Comparison of ENCODE assay signal across 1 cellular context in the genomic region with DNA sequence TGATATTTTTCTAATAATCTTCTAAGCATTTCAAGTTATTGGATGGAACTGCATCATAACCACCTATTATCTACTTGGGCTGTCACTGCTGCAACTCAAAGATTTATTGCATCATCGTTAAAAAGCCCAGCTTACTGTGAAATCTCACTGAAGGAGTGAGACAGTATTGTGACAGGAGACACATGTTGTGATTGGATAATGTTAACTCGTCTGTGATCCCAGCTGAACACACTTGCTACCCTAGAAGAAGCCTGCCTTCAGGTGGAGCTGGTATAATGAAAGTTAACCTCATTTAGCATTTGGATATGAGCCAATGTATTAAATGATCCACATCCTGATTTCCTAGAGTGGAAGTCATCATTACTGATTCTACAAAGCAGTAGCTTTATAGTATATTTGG.
TF ChIP-seq lines count a peak whose summit lies in the region.

No MANE protein-coding gene starts in this region.

TF ChIP-seq in K562, 482 proteins besides CTCF, POLR2A, EP300 and RAD21 (continued from another document):
- TF ChIP-seq, protein P1, sequence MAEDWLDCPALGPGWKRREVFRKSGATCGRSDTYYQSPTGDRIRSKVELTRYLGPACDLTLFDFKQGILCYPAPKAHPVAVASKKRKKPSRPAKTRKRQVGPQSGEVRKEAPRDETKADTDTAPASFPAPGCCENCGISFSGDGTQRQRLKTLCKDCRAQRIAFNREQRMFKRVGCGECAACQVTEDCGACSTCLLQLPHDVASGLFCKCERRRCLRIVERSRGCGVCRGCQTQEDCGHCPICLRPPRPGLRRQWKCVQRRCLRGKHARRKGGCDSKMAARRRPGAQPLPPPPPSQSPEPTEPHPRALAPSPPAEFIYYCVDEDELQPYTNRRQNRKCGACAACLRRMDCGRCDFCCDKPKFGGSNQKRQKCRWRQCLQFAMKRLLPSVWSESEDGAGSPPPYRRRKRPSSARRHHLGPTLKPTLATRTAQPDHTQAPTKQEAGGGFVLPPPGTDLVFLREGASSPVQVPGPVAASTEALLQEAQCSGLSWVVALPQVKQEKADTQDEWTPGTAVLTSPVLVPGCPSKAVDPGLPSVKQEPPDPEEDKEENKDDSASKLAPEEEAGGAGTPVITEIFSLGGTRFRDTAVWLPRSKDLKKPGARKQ (CRISPR knock-in tag; IDR thresholded peaks at IDR 0.05), result no peak
- TF ChIP-seq ZFP30 (CRISPR knock-in tag; IDR thresholded peaks at IDR 0.05; ENCODE audit: borderline replicate concordance) (no peak), PRMT5 (CRISPR knock-in tag; IDR thresholded peaks at IDR 0.05) (no peak), NR3C1 (CRISPR knock-in tag; IDR thresholded peaks at IDR 0.05) (no peak), ZNF444 (CRISPR knock-in tag; IDR thresholded peaks at IDR 0.05) (no peak), ZNF24 (IDR thresholded peaks at IDR 0.05) (no peak), GABPA (tag; conservative IDR thresholded peaks at IDR 0.05; ENCODE audit: low read depth) (0 out of 2 replicates have a peak, but pooled peaks have one; percentile 12), XRCC3 (IDR thresholded peaks at IDR 0.05) (no peak), SRSF3 (IDR thresholded peaks at IDR 0.05; ENCODE audit: insufficient read depth, low read length) (no peak), FOS (IDR thresholded peaks at IDR 0.05; ENCODE audit: extremely low read depth, insufficient read length) (no peak), ZNF586 (CRISPR knock-in tag; conservative IDR thresholded peaks at IDR 0.05) (no peak), ZNF76 (CRISPR knock-in tag; IDR thresholded peaks at IDR 0.05; ENCODE audit: borderline replicate concordance) (no peak), NFE2L1 (tag; IDR thresholded peaks at IDR 0.05; ENCODE audit: borderline replicate concordance, low read depth) (no peak), CBFB (CRISPR knock-in tag; IDR thresholded peaks at IDR 0.05) (no peak)
- TF ChIP-seq, protein P2, sequence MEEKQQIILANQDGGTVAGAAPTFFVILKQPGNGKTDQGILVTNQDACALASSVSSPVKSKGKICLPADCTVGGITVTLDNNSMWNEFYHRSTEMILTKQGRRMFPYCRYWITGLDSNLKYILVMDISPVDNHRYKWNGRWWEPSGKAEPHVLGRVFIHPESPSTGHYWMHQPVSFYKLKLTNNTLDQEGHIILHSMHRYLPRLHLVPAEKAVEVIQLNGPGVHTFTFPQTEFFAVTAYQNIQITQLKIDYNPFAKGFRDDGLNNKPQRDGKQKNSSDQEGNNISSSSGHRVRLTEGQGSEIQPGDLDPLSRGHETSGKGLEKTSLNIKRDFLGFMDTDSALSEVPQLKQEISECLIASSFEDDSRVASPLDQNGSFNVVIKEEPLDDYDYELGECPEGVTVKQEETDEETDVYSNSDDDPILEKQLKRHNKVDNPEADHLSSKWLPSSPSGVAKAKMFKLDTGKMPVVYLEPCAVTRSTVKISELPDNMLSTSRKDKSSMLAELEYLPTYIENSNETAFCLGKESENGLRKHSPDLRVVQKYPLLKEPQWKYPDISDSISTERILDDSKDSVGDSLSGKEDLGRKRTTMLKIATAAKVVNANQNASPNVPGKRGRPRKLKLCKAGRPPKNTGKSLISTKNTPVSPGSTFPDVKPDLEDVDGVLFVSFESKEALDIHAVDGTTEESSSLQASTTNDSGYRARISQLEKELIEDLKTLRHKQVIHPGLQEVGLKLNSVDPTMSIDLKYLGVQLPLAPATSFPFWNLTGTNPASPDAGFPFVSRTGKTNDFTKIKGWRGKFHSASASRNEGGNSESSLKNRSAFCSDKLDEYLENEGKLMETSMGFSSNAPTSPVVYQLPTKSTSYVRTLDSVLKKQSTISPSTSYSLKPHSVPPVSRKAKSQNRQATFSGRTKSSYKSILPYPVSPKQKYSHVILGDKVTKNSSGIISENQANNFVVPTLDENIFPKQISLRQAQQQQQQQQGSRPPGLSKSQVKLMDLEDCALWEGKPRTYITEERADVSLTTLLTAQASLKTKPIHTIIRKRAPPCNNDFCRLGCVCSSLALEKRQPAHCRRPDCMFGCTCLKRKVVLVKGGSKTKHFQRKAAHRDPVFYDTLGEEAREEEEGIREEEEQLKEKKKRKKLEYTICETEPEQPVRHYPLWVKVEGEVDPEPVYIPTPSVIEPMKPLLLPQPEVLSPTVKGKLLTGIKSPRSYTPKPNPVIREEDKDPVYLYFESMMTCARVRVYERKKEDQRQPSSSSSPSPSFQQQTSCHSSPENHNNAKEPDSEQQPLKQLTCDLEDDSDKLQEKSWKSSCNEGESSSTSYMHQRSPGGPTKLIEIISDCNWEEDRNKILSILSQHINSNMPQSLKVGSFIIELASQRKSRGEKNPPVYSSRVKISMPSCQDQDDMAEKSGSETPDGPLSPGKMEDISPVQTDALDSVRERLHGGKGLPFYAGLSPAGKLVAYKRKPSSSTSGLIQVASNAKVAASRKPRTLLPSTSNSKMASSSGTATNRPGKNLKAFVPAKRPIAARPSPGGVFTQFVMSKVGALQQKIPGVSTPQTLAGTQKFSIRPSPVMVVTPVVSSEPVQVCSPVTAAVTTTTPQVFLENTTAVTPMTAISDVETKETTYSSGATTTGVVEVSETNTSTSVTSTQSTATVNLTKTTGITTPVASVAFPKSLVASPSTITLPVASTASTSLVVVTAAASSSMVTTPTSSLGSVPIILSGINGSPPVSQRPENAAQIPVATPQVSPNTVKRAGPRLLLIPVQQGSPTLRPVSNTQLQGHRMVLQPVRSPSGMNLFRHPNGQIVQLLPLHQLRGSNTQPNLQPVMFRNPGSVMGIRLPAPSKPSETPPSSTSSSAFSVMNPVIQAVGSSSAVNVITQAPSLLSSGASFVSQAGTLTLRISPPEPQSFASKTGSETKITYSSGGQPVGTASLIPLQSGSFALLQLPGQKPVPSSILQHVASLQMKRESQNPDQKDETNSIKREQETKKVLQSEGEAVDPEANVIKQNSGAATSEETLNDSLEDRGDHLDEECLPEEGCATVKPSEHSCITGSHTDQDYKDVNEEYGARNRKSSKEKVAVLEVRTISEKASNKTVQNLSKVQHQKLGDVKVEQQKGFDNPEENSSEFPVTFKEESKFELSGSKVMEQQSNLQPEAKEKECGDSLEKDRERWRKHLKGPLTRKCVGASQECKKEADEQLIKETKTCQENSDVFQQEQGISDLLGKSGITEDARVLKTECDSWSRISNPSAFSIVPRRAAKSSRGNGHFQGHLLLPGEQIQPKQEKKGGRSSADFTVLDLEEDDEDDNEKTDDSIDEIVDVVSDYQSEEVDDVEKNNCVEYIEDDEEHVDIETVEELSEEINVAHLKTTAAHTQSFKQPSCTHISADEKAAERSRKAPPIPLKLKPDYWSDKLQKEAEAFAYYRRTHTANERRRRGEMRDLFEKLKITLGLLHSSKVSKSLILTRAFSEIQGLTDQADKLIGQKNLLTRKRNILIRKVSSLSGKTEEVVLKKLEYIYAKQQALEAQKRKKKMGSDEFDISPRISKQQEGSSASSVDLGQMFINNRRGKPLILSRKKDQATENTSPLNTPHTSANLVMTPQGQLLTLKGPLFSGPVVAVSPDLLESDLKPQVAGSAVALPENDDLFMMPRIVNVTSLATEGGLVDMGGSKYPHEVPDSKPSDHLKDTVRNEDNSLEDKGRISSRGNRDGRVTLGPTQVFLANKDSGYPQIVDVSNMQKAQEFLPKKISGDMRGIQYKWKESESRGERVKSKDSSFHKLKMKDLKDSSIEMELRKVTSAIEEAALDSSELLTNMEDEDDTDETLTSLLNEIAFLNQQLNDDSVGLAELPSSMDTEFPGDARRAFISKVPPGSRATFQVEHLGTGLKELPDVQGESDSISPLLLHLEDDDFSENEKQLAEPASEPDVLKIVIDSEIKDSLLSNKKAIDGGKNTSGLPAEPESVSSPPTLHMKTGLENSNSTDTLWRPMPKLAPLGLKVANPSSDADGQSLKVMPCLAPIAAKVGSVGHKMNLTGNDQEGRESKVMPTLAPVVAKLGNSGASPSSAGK (IDR thresholded peaks at IDR 0.05), result no peak
- TF ChIP-seq, protein P3, sequence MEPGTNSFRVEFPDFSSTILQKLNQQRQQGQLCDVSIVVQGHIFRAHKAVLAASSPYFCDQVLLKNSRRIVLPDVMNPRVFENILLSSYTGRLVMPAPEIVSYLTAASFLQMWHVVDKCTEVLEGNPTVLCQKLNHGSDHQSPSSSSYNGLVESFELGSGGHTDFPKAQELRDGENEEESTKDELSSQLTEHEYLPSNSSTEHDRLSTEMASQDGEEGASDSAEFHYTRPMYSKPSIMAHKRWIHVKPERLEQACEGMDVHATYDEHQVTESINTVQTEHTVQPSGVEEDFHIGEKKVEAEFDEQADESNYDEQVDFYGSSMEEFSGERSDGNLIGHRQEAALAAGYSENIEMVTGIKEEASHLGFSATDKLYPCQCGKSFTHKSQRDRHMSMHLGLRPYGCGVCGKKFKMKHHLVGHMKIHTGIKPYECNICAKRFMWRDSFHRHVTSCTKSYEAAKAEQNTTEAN (CRISPR knock-in tag; IDR thresholded peaks at IDR 0.05), result no peak
- TF ChIP-seq, protein P4, sequence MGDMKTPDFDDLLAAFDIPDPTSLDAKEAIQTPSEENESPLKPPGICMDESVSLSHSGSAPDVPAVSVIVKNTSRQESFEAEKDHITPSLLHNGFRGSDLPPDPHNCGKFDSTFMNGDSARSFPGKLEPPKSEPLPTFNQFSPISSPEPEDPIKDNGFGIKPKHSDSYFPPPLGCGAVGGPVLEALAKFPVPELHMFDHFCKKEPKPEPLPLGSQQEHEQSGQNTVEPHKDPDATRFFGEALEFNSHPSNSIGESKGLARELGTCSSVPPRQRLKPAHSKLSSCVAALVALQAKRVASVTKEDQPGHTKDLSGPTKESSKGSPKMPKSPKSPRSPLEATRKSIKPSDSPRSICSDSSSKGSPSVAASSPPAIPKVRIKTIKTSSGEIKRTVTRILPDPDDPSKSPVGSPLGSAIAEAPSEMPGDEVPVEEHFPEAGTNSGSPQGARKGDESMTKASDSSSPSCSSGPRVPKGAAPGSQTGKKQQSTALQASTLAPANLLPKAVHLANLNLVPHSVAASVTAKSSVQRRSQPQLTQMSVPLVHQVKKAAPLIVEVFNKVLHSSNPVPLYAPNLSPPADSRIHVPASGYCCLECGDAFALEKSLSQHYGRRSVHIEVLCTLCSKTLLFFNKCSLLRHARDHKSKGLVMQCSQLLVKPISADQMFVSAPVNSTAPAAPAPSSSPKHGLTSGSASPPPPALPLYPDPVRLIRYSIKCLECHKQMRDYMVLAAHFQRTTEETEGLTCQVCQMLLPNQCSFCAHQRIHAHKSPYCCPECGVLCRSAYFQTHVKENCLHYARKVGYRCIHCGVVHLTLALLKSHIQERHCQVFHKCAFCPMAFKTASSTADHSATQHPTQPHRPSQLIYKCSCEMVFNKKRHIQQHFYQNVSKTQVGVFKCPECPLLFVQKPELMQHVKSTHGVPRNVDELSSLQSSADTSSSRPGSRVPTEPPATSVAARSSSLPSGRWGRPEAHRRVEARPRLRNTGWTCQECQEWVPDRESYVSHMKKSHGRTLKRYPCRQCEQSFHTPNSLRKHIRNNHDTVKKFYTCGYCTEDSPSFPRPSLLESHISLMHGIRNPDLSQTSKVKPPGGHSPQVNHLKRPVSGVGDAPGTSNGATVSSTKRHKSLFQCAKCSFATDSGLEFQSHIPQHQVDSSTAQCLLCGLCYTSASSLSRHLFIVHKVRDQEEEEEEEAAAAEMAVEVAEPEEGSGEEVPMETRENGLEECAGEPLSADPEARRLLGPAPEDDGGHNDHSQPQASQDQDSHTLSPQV (IDR thresholded peaks at IDR 0.05), result 0 out of 2 replicates have a peak, but pooled peaks have one; percentile 46
